In the genomic region with DNA sequence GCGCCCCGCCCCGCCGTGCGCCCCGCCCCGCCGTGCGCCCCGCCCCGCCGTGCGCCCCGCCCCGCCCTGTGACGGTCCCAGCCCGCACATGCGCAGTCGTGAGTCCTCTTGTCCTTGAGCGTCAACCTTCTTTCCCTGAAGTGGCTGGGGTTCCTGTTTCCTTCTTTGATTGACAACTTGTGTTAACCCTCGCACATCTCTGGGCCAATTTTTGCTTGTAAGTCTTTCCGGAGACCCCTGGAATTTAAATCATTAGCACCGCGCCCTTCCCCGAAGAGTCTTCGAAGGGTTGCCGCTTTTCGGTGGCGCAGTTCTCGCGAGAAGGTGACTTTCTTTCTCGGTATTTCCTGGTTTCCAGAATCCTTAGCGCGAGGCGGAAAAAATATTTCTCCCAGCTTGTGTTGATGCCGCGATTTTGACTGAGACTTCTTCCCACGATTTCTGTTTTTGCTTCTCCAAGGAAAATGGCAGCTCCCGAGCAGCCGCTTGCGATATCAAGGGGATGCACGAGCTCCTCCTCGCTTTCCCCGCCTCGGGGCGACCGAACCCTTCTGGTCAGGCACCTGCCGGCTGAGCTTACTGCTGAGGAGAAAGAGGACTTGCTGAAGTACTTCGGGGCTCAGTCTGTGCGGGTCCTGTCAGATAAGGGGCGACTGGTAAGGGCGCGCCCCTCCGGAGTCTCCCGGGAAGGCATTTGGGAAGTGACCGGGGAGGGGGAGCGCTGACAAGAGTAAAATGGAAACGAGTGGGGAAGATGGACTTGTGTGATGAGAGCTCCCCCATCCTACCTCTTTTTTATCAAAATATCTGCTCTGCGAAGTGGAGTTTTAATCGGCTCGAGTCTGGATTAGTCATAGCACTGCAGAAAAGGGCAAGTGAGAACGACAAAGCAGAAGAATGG, we compare ENCODE assay signal across 1 cellular context.
TF ChIP-seq lines count a peak whose summit lies in the region.

A gene with protein sequence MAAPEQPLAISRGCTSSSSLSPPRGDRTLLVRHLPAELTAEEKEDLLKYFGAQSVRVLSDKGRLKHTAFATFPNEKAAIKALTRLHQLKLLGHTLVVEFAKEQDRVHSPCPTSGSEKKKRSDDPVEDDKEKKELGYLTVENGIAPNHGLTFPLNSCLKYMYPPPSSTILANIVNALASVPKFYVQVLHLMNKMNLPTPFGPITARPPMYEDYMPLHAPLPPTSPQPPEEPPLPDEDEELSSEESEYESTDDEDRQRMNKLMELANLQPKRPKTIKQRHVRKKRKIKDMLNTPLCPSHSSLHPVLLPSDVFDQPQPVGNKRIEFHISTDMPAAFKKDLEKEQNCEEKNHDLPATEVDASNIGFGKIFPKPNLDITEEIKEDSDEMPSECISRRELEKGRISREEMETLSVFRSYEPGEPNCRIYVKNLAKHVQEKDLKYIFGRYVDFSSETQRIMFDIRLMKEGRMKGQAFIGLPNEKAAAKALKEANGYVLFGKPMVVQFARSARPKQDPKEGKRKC (plus strand): TSS at position 93 of the 901 bp plus-strand sequence. CDS start 372 bp downstream, at position 465.

TF ChIP-seq in GM12878, 131 proteins besides CTCF, POLR2A, EP300 and RAD21 (continued from another document and continues in another):
- TF ChIP-seq ZNF592 (IDR thresholded peaks at IDR 0.05) (no peak), ASH2L (IDR thresholded peaks at IDR 0.05; ENCODE audit: borderline replicate concordance, low read depth) (peak; percentile 86), TCF7 (IDR thresholded peaks at IDR 0.05; ENCODE audit: borderline replicate concordance) (no peak), FOXK2 (IDR thresholded peaks at IDR 0.05) (no peak), ATF7 (IDR thresholded peaks at IDR 0.05; ENCODE audit: low read depth) (peak; percentile 18; the same call in 1 of the 2 replicates), TBL1XR1 (IDR thresholded peaks at IDR 0.05; ENCODE audit: low read depth, low read length) (no peak), PML (IDR thresholded peaks at IDR 0.05; ENCODE audit: low read length) (peak; percentile 16; the same call in 1 of the 2 replicates), SREBF1 (IDR thresholded peaks at IDR 0.05; ENCODE audit: low read length) (no peak), SPI1 (IDR thresholded peaks at IDR 0.05; ENCODE audit: borderline replicate concordance, insufficient read depth, low read depth, low read length) (peak; percentile 20; the same call in 1 of the 2 replicates), HDAC2 (IDR thresholded peaks at IDR 0.05) (no peak), ZNF384 (IDR thresholded peaks at IDR 0.05; ENCODE audit: borderline replicate concordance, low read depth, low read length) (no peak), BRCA1 (IDR thresholded peaks at IDR 0.05; ENCODE audit: low read depth, low read length) (peak; percentile 91), CBFB (IDR thresholded peaks at IDR 0.05; ENCODE audit: low read depth) (peak; percentile 88), GABPA (IDR thresholded peaks at IDR 0.05; ENCODE audit: low read depth) (0 out of 2 replicates have a peak, but pooled peaks have one; percentile 16), HSF1 (IDR thresholded peaks at IDR 0.05; ENCODE audit: low read depth, low read length) (no peak), NR2F1 (conservative IDR thresholded peaks at IDR 0.05) (no peak), EZH2 (IDR thresholded peaks at IDR 0.05; ENCODE audit: borderline replicate concordance, control insufficient read depth, low read depth, low read length) (no peak), RELB (IDR thresholded peaks at IDR 0.05; ENCODE audit: low read depth) (peak; percentile 71), MEF2B (IDR thresholded peaks at IDR 0.05; ENCODE audit: partially characterized antibody, poor library complexity, severe bottlenecking) (peak; percentile 15), ZNF274 (IDR thresholded peaks at IDR 0.05; ENCODE audit: insufficient read depth, insufficient read length) (no peak), ZNF622 (IDR thresholded peaks at IDR 0.05) (no peak), BMI1 (IDR thresholded peaks at IDR 0.05; ENCODE audit: borderline replicate concordance) (no peak), MYB (IDR thresholded peaks at IDR 0.05; ENCODE audit: borderline replicate concordance, low read depth, low read length) (no peak), NR2C1 (IDR thresholded peaks at IDR 0.05) (no peak), CEBPB (IDR thresholded peaks at IDR 0.05; ENCODE audit: borderline replicate concordance in 1 of 2, low read depth in 2 of 2, low read length in 2 of 2) (no peak), CHD4 (IDR thresholded peaks at IDR 0.05) (no peak), SMC3 (IDR thresholded peaks at IDR 0.05; ENCODE audit: borderline replicate concordance, low read length) (no peak), POU2F2 (IDR thresholded peaks at IDR 0.05; ENCODE audit: borderline replicate concordance, low read depth, low read length) (no peak), GATAD2B (conservative IDR thresholded peaks at IDR 0.05; ENCODE audit: low read depth) (peak; percentile 67), ATF3 (IDR thresholded peaks at IDR 0.05; ENCODE audit: borderline replicate concordance, extremely low read depth, low read depth, low read length) (no peak), MEF2A (IDR thresholded peaks at IDR 0.05; ENCODE audit: insufficient read depth, low read depth, low read length) (no peak), SUZ12 (IDR thresholded peaks at IDR 0.05; ENCODE audit: unreplicated experiment) (no peak), SIX5 (IDR thresholded peaks at IDR 0.05; ENCODE audit: low read depth, low read length, severe bottlenecking) (no peak), SMAD5 (IDR thresholded peaks at IDR 0.05; ENCODE audit: low read depth) (peak; percentile 54; the same call in 1 of the 2 replicates), ZNF207 (IDR thresholded peaks at IDR 0.05; ENCODE audit: borderline replicate concordance) (no peak), NKRF (conservative IDR thresholded peaks at IDR 0.05) (peak; percentile 48; the same call in 1 of the 2 replicates), CHD2 (IDR thresholded peaks at IDR 0.05; ENCODE audit: borderline replicate concordance, low read depth, low read length) (peak; percentile 99)
- TF ChIP-seq, protein P1, sequence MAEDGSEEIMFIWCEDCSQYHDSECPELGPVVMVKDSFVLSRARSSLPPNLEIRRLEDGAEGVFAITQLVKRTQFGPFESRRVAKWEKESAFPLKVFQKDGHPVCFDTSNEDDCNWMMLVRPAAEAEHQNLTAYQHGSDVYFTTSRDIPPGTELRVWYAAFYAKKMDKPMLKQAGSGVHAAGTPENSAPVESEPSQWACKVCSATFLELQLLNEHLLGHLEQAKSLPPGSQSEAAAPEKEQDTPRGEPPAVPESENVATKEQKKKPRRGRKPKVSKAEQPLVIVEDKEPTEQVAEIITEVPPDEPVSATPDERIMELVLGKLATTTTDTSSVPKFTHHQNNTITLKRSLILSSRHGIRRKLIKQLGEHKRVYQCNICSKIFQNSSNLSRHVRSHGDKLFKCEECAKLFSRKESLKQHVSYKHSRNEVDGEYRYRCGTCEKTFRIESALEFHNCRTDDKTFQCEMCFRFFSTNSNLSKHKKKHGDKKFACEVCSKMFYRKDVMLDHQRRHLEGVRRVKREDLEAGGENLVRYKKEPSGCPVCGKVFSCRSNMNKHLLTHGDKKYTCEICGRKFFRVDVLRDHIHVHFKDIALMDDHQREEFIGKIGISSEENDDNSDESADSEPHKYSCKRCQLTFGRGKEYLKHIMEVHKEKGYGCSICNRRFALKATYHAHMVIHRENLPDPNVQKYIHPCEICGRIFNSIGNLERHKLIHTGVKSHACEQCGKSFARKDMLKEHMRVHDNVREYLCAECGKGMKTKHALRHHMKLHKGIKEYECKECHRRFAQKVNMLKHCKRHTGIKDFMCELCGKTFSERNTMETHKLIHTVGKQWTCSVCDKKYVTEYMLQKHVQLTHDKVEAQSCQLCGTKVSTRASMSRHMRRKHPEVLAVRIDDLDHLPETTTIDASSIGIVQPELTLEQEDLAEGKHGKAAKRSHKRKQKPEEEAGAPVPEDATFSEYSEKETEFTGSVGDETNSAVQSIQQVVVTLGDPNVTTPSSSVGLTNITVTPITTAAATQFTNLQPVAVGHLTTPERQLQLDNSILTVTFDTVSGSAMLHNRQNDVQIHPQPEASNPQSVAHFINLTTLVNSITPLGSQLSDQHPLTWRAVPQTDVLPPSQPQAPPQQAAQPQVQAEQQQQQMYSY (CRISPR knock-in tag; IDR thresholded peaks at IDR 0.05), result no peak
- TF ChIP-seq, protein P2, sequence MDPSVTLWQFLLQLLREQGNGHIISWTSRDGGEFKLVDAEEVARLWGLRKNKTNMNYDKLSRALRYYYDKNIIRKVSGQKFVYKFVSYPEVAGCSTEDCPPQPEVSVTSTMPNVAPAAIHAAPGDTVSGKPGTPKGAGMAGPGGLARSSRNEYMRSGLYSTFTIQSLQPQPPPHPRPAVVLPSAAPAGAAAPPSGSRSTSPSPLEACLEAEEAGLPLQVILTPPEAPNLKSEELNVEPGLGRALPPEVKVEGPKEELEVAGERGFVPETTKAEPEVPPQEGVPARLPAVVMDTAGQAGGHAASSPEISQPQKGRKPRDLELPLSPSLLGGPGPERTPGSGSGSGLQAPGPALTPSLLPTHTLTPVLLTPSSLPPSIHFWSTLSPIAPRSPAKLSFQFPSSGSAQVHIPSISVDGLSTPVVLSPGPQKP (IDR thresholded peaks at IDR 0.05; ENCODE audit: low read depth, low read length), result no peak
- TF ChIP-seq, protein P3, sequence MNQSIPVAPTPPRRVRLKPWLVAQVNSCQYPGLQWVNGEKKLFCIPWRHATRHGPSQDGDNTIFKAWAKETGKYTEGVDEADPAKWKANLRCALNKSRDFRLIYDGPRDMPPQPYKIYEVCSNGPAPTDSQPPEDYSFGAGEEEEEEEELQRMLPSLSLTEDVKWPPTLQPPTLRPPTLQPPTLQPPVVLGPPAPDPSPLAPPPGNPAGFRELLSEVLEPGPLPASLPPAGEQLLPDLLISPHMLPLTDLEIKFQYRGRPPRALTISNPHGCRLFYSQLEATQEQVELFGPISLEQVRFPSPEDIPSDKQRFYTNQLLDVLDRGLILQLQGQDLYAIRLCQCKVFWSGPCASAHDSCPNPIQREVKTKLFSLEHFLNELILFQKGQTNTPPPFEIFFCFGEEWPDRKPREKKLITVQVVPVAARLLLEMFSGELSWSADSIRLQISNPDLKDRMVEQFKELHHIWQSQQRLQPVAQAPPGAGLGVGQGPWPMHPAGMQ (IDR thresholded peaks at IDR 0.05; ENCODE audit: borderline replicate concordance), result peak; percentile 83
